ENCODE assay signal across 31 cellular contexts in genomic region chr15:53580371-53580770, GRCh38.
DNase-seq lines count a peak whose midpoint lies in the region; FAIRE-seq and TF ChIP-seq lines count a peak whose summit lies in the region.
"Had no signal": no experiment of that assay in that cellular context is flagged by ENCODE, and none has a peak within 500 bp of the region (broad histone marks: within the 10 kb centered on the region; RNA-seq: fewer than 3 reads in every experiment).

No MANE protein-coding gene starts in this region.

- H3K27me3 Mint-ChIP-seq in immature natural killer cell (ENCODE audit: low read depth in 3 of 3): peaks cover 0 to 2% (median 0%) of the 10 kb centered on the region in 3 donors
- H3K27me3 Mint-ChIP-seq: activated CD8-positive, alpha-beta memory T cell treated with anti-CD3 and anti-CD28 coated beads, Interleukin-2, amount 10 ng/mL, durations not matched to agents 7 days and 5 days; activated naive CD4-positive, alpha-beta T cell treated with anti-CD3 and anti-CD28 coated beads, Interleukin-2, amount 10 ng/mL, durations not matched to agents 7 days and 5 days; naive B cell had no signal

- H3K27ac ChIP-seq in endothelial cell of umbilical vein (ENCODE audit: insufficient read depth, low read depth, low read length): no peak overlapping the region
- H3K27ac ChIP-seq: C4-2B, cardiac muscle cell, esophagus squamous epithelium, gastrocnemius medialis, RWPE1, suprapubic skin, uterus, WERI-Rb-1 had no signal

- no peaks in the 10 kb centered on the region for H4K20me1 ChIP-seq in endothelial cell of umbilical vein (replicated peaks; ENCODE audit: control insufficient read depth, extremely low read depth, insufficient read depth, low read length)

- no peak overlapping the region for H3K4me3 ChIP-seq in MG63
- H3K4me3 ChIP-seq in endothelial cell of umbilical vein (replicated peaks in 1 of 3; ENCODE audit: insufficient read depth in 1 of 3, low read depth in 1 of 3, low read length in 3 of 3): no peak overlapping the region
- H3K4me3 ChIP-seq: cardiac muscle cell, esophagus squamous epithelium, gastrocnemius medialis, suprapubic skin, uterus had no signal

- no peak overlapping the region for H3K4me3 Mint-ChIP-seq in immature natural killer cell
- H3K4me3 Mint-ChIP-seq: activated CD8-positive, alpha-beta memory T cell treated with anti-CD3 and anti-CD28 coated beads, Interleukin-2, amount 10 ng/mL, durations not matched to agents 7 days and 5 days; activated naive CD4-positive, alpha-beta T cell treated with anti-CD3 and anti-CD28 coated beads, Interleukin-2, amount 10 ng/mL, durations not matched to agents 7 days and 5 days; activated T-cell treated with anti-CD3 and anti-CD28 coated beads, Interleukin-2, amount 50 U/mL, for 72 hours; endodermal cell; naive B cell; stimulated activated effector memory CD8-positive, alpha-beta T cell treated with anti-CD3 and anti-CD28 coated beads, Interleukin-12 subunit alpha, Interleukin-12 subunit beta, amount 100 ng/mL, for 72 hours had no signal

- POLR2A ChIA-PET in endothelial cell of umbilical vein (lab: Charles Lee): no interaction called here

- peaks cover 0 to 6% (median 0%) of the 10 kb centered on the region in 6 donors for H3K9me3 Mint-ChIP-seq in immature natural killer cell
- H3K9me3 Mint-ChIP-seq: activated naive CD4-positive, alpha-beta T cell treated with anti-CD3 and anti-CD28 coated beads, Interleukin-2, amount 10 ng/mL, durations not matched to agents 7 days and 5 days; activated T-cell treated with anti-CD3 and anti-CD28 coated beads, Interleukin-2, amount 50 U/mL, for 72 hours; endodermal cell had no signal

- no peak overlapping the region for H3K9ac ChIP-seq in endothelial cell of umbilical vein (replicated peaks; ENCODE audit: extremely low read depth, insufficient read depth, low read length)
- H3K9ac ChIP-seq: SK-N-SH had no signal

- FAIRE-seq in endothelial cell of umbilical vein (lab: Jason Lieb, UNC) (no peak), H54 (lab: Jason Lieb, UNC) (no peak)

- H3K79me2 ChIP-seq in endothelial cell of umbilical vein (ENCODE audit: control insufficient read depth, insufficient read depth, low read length): no peaks in the 10 kb centered on the region

- no peak for TF ChIP-seq CTCF in endothelial cell of umbilical vein (IDR thresholded peaks at IDR 0.05; ENCODE audit: extremely low read depth in 1 of 2, insufficient read depth in 1 of 2, low read depth in 1 of 2, low read length in 2 of 2)

- H3K36me3 ChIP-seq in MG63 (no peaks in the 10 kb centered on the region), endothelial cell of umbilical vein (ENCODE audit: control insufficient read depth in 2 of 2, extremely low read depth in 1 of 2, insufficient read depth in 2 of 2, low read length in 2 of 2) (no peaks in the 10 kb centered on the region)
- H3K36me3 ChIP-seq: cardiac muscle cell, esophagus squamous epithelium, gastrocnemius medialis, suprapubic skin, uterus, WERI-Rb-1 had no signal

- no peaks in the 10 kb centered on the region for H3K4me1 Mint-ChIP-seq in immature natural killer cell
- H3K4me1 Mint-ChIP-seq: activated CD8-positive, alpha-beta memory T cell treated with anti-CD3 and anti-CD28 coated beads, Interleukin-2, amount 10 ng/mL, durations not matched to agents 7 days and 5 days; activated naive CD4-positive, alpha-beta T cell treated with anti-CD3 and anti-CD28 coated beads, Interleukin-2, amount 10 ng/mL, durations not matched to agents 7 days and 5 days; endodermal cell; naive B cell; stimulated activated effector memory CD8-positive, alpha-beta T cell treated with anti-CD3 and anti-CD28 coated beads, Interleukin-12 subunit alpha, Interleukin-12 subunit beta, amount 100 ng/mL, for 72 hours had no signal

- intact Hi-C loops in endothelial cell of umbilical vein (cut with micrococcal nuclease): no loop called here

- H3K9me3 ChIP-seq in MG63: no peaks in the 10 kb centered on the region
- H3K9me3 ChIP-seq in endothelial cell of umbilical vein (replicated peaks; ENCODE audit: control insufficient read depth, insufficient read depth, low read length): no peaks in the 10 kb centered on the region
- H3K9me3 ChIP-seq: esophagus squamous epithelium, gastrocnemius medialis, SK-N-SH, suprapubic skin, uterus had no signal

- dilution Hi-C loops in endothelial cell of umbilical vein (cut with MboI; ENCODE audit: extremely low pct_ligation_motif_present, low sequenced_read_pairs): no loop called here

- H3K27ac Mint-ChIP-seq in immature natural killer cell: no peak overlapping the region
- H3K27ac Mint-ChIP-seq: activated CD8-positive, alpha-beta memory T cell treated with anti-CD3 and anti-CD28 coated beads, Interleukin-2, amount 10 ng/mL, durations not matched to agents 7 days and 5 days; activated naive CD4-positive, alpha-beta T cell treated with anti-CD3 and anti-CD28 coated beads, Interleukin-2, amount 10 ng/mL, durations not matched to agents 7 days and 5 days; activated T-cell treated with anti-CD3 and anti-CD28 coated beads, Interleukin-2, amount 50 U/mL, for 72 hours; endodermal cell; naive B cell; stimulated activated effector memory CD8-positive, alpha-beta T cell treated with anti-CD3 and anti-CD28 coated beads, Interleukin-12 subunit alpha, Interleukin-12 subunit beta, amount 100 ng/mL, for 72 hours had no signal

- no peak overlapping the region for H3K4me2 ChIP-seq in endothelial cell of umbilical vein (ENCODE audit: insufficient read depth, low read length)
- H3K4me2 ChIP-seq: SK-N-SH had no signal

- CTCF ChIA-PET in endothelial cell of umbilical vein (lab: Charles Lee): interaction anchor here (1.0 kb wide), 1 partner anchor 12 kb away, joined by 3 read pairs; no protein-coding TSS in a partner anchor

- H3K27me3 ChIP-seq in MG63: no peaks in the 10 kb centered on the region; the same call in 1 of the 2 replicates
- H3K27me3 ChIP-seq in endothelial cell of umbilical vein (ENCODE audit: control insufficient read depth in 2 of 2, insufficient read depth in 2 of 2, low read length in 2 of 2): no peaks in the 10 kb centered on the region
- H3K27me3 ChIP-seq: cardiac muscle cell, esophagus squamous epithelium, gastrocnemius medialis, suprapubic skin, uterus had no signal

- peaks cover 0 to 3% (median 0%) of the 10 kb centered on the region in 3 donors for H3K36me3 Mint-ChIP-seq in immature natural killer cell
- H3K36me3 Mint-ChIP-seq: activated CD8-positive, alpha-beta memory T cell treated with anti-CD3 and anti-CD28 coated beads, Interleukin-2, amount 10 ng/mL, durations not matched to agents 7 days and 5 days; activated naive CD4-positive, alpha-beta T cell treated with anti-CD3 and anti-CD28 coated beads, Interleukin-2, amount 10 ng/mL, durations not matched to agents 7 days and 5 days; naive B cell; stimulated activated effector memory CD8-positive, alpha-beta T cell treated with anti-CD3 and anti-CD28 coated beads, Interleukin-12 subunit alpha, Interleukin-12 subunit beta, amount 100 ng/mL, for 72 hours had no signal

- TF ChIP-seq POLR2A in endothelial cell of umbilical vein (IDR thresholded peaks at IDR 0.05; ENCODE audit: low read depth, low read length) (no peak), H54 (IDR thresholded peaks at IDR 0.05; ENCODE audit: low read depth, low read length) (no peak)

- DNase-seq in ACHN (peak; percentile 46), MG63 (peak; percentile 65), endothelial cell of umbilical vein (ENCODE audit: low read depth, low spot score) (peak; percentile 22), mucosa of gallbladder (ENCODE audit: low spot score) (peak; percentile 39), NCI-H187 treated with DMSO at 0.1 percent for 48 hours (lab: John Stamatoyannopoulos, UW) (no peak), immature natural killer cell (no peak), NCI-H2171 treated with DMSO at 0.1 percent for 48 hours (lab: John Stamatoyannopoulos, UW) (no peak), H54 (ENCODE audit: insufficient read length, low spot score) (no peak)
- DNase-seq: activated CD4-positive, alpha-beta T cell treated with anti-CD3 and anti-CD28 coated beads, Interleukin-2, amount 50 U/mL, for 1 hour; activated CD8-positive, alpha-beta memory T cell treated with anti-CD3 and anti-CD28 coated beads, Interleukin-2, amount 10 ng/mL, durations not matched to agents 7 days and 5 days; activated naive CD4-positive, alpha-beta T cell treated with anti-CD3 and anti-CD28 coated beads, Interleukin-2, amount 10 ng/mL, durations not matched to agents 7 days and 5 days; activated T-cell treated with anti-CD3 and anti-CD28 coated beads, Interleukin-2, amount 50 U/mL, for 72 hours; cortex of kidney; endodermal cell; esophagus squamous epithelium; gastrocnemius medialis; IMR-90; mesenchymal stem cell; naive B cell; NCI-H1417 treated with DMSO at 0.1 percent for 48 hours; NCI-H524 treated with DMSO at 0.1 percent for 48 hours; retina; SK-N-SH; T-helper 2 cell; uterus; WERI-Rb-1 had no signal

- no peak overlapping the region for H2AFZ ChIP-seq in endothelial cell of umbilical vein (ENCODE audit: low read depth, low read length)

- no TSS peak for BruUV-seq in endothelial cell of umbilical vein (replicated peaks; lab: Mats Ljungman, UMichigan)

- H3K9me1 ChIP-seq in endothelial cell of umbilical vein (replicated peaks; ENCODE audit: control insufficient read depth, extremely low read depth, insufficient read depth, low read length): no peaks in the 10 kb centered on the region

- in situ Hi-C loops in ACHN (cut with HindIII; ENCODE audit: low pct_ligation_motif_present, low pct_unique_long_range_greater_than_20kb, low sequenced_read_pairs): no loop called here

- no peaks in the 10 kb centered on the region for H3K4me1 ChIP-seq in endothelial cell of umbilical vein (ENCODE audit: control insufficient read depth, extremely low read depth, insufficient read depth, low read length)
- H3K4me1 ChIP-seq: esophagus squamous epithelium, gastrocnemius medialis, suprapubic skin, uterus had no signal

TF ChIP-seq in endothelial cell of umbilical vein, 7 proteins besides CTCF, POLR2A, EP300 and RAD21:
- TF ChIP-seq JUN (IDR thresholded peaks at IDR 0.05; ENCODE audit: borderline replicate concordance, insufficient read depth, insufficient read length, low read depth): no peak
- TF ChIP-seq EZH2 (IDR thresholded peaks at IDR 0.05; ENCODE audit: borderline replicate concordance, low read depth, low read length, severe bottlenecking): no peak
- no peak for TF ChIP-seq POLR2AphosphoS5 (IDR thresholded peaks at IDR 0.05; ENCODE audit: insufficient read depth, low read depth, low read length)
- no peak for TF ChIP-seq GATA2 (IDR thresholded peaks at IDR 0.05; ENCODE audit: insufficient read depth, insufficient read length, low read depth, low read length)
- TF ChIP-seq MAX (IDR thresholded peaks at IDR 0.05; ENCODE audit: insufficient read depth, insufficient read length): no peak
- TF ChIP-seq FOS (IDR thresholded peaks at IDR 0.05; ENCODE audit: borderline replicate concordance, insufficient read depth, low read length): no peak
- no peak for TF ChIP-seq MYC (IDR thresholded peaks at IDR 0.05; ENCODE audit: low read depth, low read length)

Comparison
In these comparisons a context has a peak if more than half of its experiments do, and no peak if none do; other contexts are left out.
1. DNase-seq: peak in ACHN (single experiment), MG63 (single experiment), endothelial cell of umbilical vein (single experiment) and mucosa of gallbladder (single experiment); none in NCI-H187 treated with DMSO at 0.1 percent for 48 hours (single experiment), immature natural killer cell (0 of 3), NCI-H2171 treated with DMSO at 0.1 percent for 48 hours (single experiment) and H54 (single experiment).